ENCODE assay signal across 32 cellular contexts in the genomic region with DNA sequence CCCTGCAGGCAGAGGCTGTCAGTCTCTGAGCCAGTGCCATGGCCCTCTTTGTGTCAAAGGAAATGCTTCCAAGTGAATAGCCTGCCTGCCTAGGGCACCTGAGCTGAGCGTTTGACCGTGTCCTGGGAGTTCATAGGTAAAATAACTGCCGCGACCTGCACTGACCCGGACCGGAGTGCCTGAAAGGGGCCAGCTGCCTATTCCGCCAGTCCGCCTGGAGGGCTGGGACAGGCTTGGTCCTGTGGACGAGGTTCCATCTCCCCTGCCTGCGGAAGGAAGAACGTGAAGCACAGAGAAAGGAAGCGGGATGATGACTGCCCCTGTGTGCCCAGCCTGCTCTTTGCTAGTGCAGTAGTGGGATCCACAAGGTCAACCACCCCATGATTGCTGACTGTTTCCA. TPM values are rescaled to one million over a fixed set of nuclear protein-coding genes. Genes with fewer than 3 reads are reported as not detected.
"Had no signal": no experiment of that assay in that cellular context is flagged by ENCODE, and none has a peak within 500 bp of the region (broad histone marks: within the 10 kb centered on the region; RNA-seq: fewer than 3 reads in every experiment).

No MANE protein-coding gene starts in this region.

- DNase-seq: activated B cell treated with CpG ODN at 0.5 μM for 24 hours; activated CD4-positive, alpha-beta memory T cell treated with anti-CD3 and anti-CD28 coated beads for 36 hours; activated CD4-positive, alpha-beta T cell treated with anti-CD3 and anti-CD28 coated beads for 4 hours; activated CD4-positive, alpha-beta T cell treated with anti-CD3 and anti-CD28 coated beads, Interleukin-2, amount 10 ng/mL, durations not matched to agents 24 days and 14 days; activated CD4-positive, alpha-beta T cell treated with anti-CD3 and anti-CD28 coated beads, Interleukin-2, amount 50 U/mL, for 1 hour; activated CD4-positive, alpha-beta T cell treated with anti-CD3 and anti-CD28 coated beads, Interleukin-2, amount 50 U/mL, for 4 hours; activated CD4-positive, CD25-positive, alpha-beta regulatory T cell treated with anti-CD3 and anti-CD28 coated beads, Interleukin-2, amount 50 U/mL, for 72 hours; activated CD8-positive, alpha-beta memory T cell treated with anti-CD3 and anti-CD28 coated beads, Interleukin-2, amount 50 U/mL, for 4 hours; activated CD8-positive, alpha-beta T cell treated with anti-CD3 and anti-CD28 coated beads for 36 hours; activated effector memory CD4-positive, alpha-beta T cell treated with anti-CD3 and anti-CD28 coated beads, Interleukin-2, amount 50 U/mL, for 16 hours; activated gamma-delta T cell treated with Interleukin-2 at 50 U/mL for 16 hours; activated naive CD4-positive, alpha-beta T cell; activated naive CD4-positive, alpha-beta T cell treated with anti-CD3 and anti-CD28 coated beads for 36 hours; activated naive CD4-positive, alpha-beta T cell treated with anti-CD3 and anti-CD28 coated beads, Interleukin-2, amount 50 U/mL, for 16 hours; activated naive CD8-positive, alpha-beta T cell treated with anti-CD3 and anti-CD28 coated beads for 36 hours; activated T-cell treated with anti-CD3 and anti-CD28 coated beads for 4 hours; activated T-cell treated with anti-CD3 and anti-CD28 coated beads, Interleukin-2, amount 50 U/mL, for 1 hour; activated T-cell treated with anti-CD3 and anti-CD28 coated beads, Interleukin-2, amount 50 U/mL, for 4 hours; activated T-cell treated with anti-CD3 and anti-CD28 coated beads, Interleukin-2, amount 50 U/mL, for 72 hours; amniotic stem cell; aorta; body of pancreas; brain microvascular endothelial cell; central memory CD4-positive, alpha-beta T cell; SW 1271; T-helper 1 cell; T-helper 2 cell; T-helper 9 cell had no signal

- H3K4me1 ChIP-seq: adrenal gland, body of pancreas, breast epithelium had no signal

- H3K9me3 ChIP-seq: adrenal gland, body of pancreas, breast epithelium had no signal

- H3K27ac ChIP-seq: adrenal gland, body of pancreas, brain microvascular endothelial cell, breast epithelium, VCaP had no signal

- H3K36me3 ChIP-seq: adrenal gland, brain microvascular endothelial cell, breast epithelium had no signal

- H3K4me3 ChIP-seq: adrenal gland, body of pancreas, breast epithelium had no signal

- H3K27me3 ChIP-seq: adrenal gland, body of pancreas, brain microvascular endothelial cell, breast epithelium had no signal

RNA-seq across cellular contexts. Expression of a gene that starts 17.5 kb away (rescaled TPM):
- total RNA-seq: astrocyte had no signal
- polyA plus RNA-seq: aorta had no signal
